In genomic region chr15:81060470-81060869, GRCh38 we compare ENCODE assay signal across 1 cellular context.
TF ChIP-seq lines count a peak whose summit lies in the region.

No MANE protein-coding gene starts in this region.

TF ChIP-seq in GM12878, 131 proteins besides CTCF, POLR2A, EP300 and RAD21:
- TF ChIP-seq NRF1 (conservative IDR thresholded peaks at IDR 0.05; ENCODE audit: low read depth, low read length) (no peak), IKZF2 (IDR thresholded peaks at IDR 0.05) (no peak), POLR2AphosphoS5 (IDR thresholded peaks at IDR 0.05; ENCODE audit: low read length) (no peak), ATF7 (IDR thresholded peaks at IDR 0.05; ENCODE audit: low read depth) (no peak), HSF1 (IDR thresholded peaks at IDR 0.05; ENCODE audit: low read depth, low read length) (no peak), ZNF687 (IDR thresholded peaks at IDR 0.05) (no peak), ELK1 (IDR thresholded peaks at IDR 0.05; ENCODE audit: low read depth, low read length) (no peak), RBBP5 (conservative IDR thresholded peaks at IDR 0.05) (no peak), ATF3 (IDR thresholded peaks at IDR 0.05; ENCODE audit: borderline replicate concordance, extremely low read depth, low read depth, low read length) (no peak), MYB (IDR thresholded peaks at IDR 0.05; ENCODE audit: borderline replicate concordance, low read depth, low read length) (no peak)
TF ChIP-seq in GM12878: peak in this region for 0.
